ENCODE assay signal across 1 cellular context in genomic region chr2:200447139-200447855, GRCh38.
TF ChIP-seq lines count a peak whose summit lies in the region.

No MANE protein-coding gene starts in this region.

TF ChIP-seq in IMR-90, 13 proteins besides CTCF, POLR2A, EP300 and RAD21 (continued from another document):
- TF ChIP-seq ELK1 (IDR thresholded peaks at IDR 0.05; ENCODE audit: borderline replicate concordance, low read depth, low read length) = no peak
- TF ChIP-seq FOS (IDR thresholded peaks at IDR 0.05; ENCODE audit: low read depth, low read length) = no peak; the same call in 1 of the 2 replicates
- TF ChIP-seq NFE2L2 (IDR thresholded peaks at IDR 0.05; ENCODE audit: low read depth, low read length) = no peak
- TF ChIP-seq SMC3 (IDR thresholded peaks at IDR 0.05; ENCODE audit: low read depth, low read length) = no peak
